ENCODE assay signal across 13 cellular contexts in the genomic region with DNA sequence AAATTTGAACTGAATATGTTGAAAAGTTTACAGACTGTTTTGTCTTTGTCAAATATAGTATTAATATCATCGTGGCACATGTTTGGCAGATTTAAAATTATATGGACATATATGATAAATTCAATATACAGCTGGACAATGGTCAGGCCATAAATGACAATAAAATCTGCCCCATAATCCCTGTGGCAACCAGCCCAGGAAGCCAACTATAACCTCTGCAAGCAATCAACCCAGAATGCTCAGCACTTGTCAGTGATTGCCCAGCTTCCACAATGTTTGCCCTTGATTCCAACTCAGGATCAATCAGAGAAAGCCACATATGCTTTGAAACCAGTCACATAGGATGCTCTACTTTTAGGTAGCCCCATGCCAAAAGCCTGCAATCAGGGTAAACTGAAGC.
"Had no signal": no experiment of that assay in that cellular context is flagged by ENCODE, and none has a peak within 500 bp of the region (broad histone marks: within the 10 kb centered on the region; RNA-seq: fewer than 3 reads in every experiment).

No MANE protein-coding gene starts in this region.

- H3K4me1 ChIP-seq: esophagus squamous epithelium, foreskin keratinocyte, stomach had no signal

- H3K27ac ChIP-seq: esophagus squamous epithelium, foreskin keratinocyte, hepatocyte, stomach had no signal

- H3K79me2 ChIP-seq: hepatocyte had no signal

- H3K4me2 ChIP-seq: hepatocyte had no signal

- H3K9me3 ChIP-seq: esophagus squamous epithelium, stomach had no signal

- H3K4me3 ChIP-seq: esophagus squamous epithelium, hepatocyte, stomach had no signal

- DNase-seq: effector memory CD8-positive, alpha-beta T cell; esophagus squamous epithelium; foreskin keratinocyte; head of caudate nucleus; kidney; naive thymus-derived CD8-positive, alpha-beta T cell; posterior cingulate gyrus; stimulated activated CD4-positive, alpha-beta T cell treated with anti-CD3 and anti-CD28 coated beads, Interleukin-2, amount 100 ng/mL, for 24 hours; stimulated activated CD4-positive, alpha-beta T cell treated with anti-CD3 and anti-CD28 coated beads, Interleukin-4, amount 100 ng/mL, for 4 hours; stimulated activated naive CD4-positive, alpha-beta T cell; stomach; trophoblast cell had no signal

- H3K27me3 ChIP-seq: esophagus squamous epithelium, foreskin keratinocyte, hepatocyte, stomach had no signal

- H3K36me3 ChIP-seq: esophagus squamous epithelium, stomach had no signal
